Comparison of ENCODE assay signal across 12 cellular contexts in genomic region chr4:123606946-123607542, GRCh38.
DNase-seq lines count a peak whose midpoint lies in the region; ATAC-seq, FAIRE-seq and TF ChIP-seq lines count a peak whose summit lies in the region.
"Had no signal": no experiment of that assay in that cellular context is flagged by ENCODE, and none has a peak within 500 bp of the region (broad histone marks: within the 10 kb centered on the region; RNA-seq: fewer than 3 reads in every experiment).

No MANE protein-coding gene starts in this region.

- H3K27me3 ChIP-seq in K562 (ENCODE audit: control insufficient read depth in 2 of 2, insufficient read depth in 2 of 2, low read length in 2 of 2): no peaks in the 10 kb centered on the region
- no peaks in the 10 kb centered on the region for H3K27me3 ChIP-seq in breast epithelium

- no peak overlapping the region for H3K9ac ChIP-seq in K562 (ENCODE audit: insufficient read depth in 1 of 2, low read depth in 2 of 2, low read length in 2 of 2)

- TF ChIP-seq RAD21 in K562 (CRISPR knock-in tag; conservative IDR thresholded peaks at IDR 0.05 in 1 of 2, IDR thresholded peaks at IDR 0.05 in 1 of 2): no peak

- no peaks in the 10 kb centered on the region; the same call in 2 of the 3 replicates for H3K36me3 ChIP-seq in K562 (ENCODE audit: control insufficient read depth, insufficient read depth, low read length)
- H3K36me3 ChIP-seq in breast epithelium: no peaks in the 10 kb centered on the region

- H3K4me1 Mint-ChIP-seq in MCF 10A (ENCODE audit: insufficient read depth, unreplicated experiment): no peaks in the 10 kb centered on the region
- H3K4me1 Mint-ChIP-seq: nephron had no signal

- WGBS in K562 (ENCODE audit: insufficient coverage, low coverage, missing lambda C conversion rate): 13% methylated on average over 3 of the region's 3 CpGs

- no TSS peak for BruUV-seq in K562 (replicated peaks; lab: Mats Ljungman, UMichigan)
- BruUV-seq in MCF 10A (replicated peaks; lab: Mats Ljungman, UMichigan): no TSS peak

- no peak overlapping the region for H3K4me3 Mint-ChIP-seq in MCF 10A (ENCODE audit: unreplicated experiment)
- H3K4me3 Mint-ChIP-seq: nephron, type B pancreatic cell had no signal

- intact Hi-C loops in K562 (cut with micrococcal nuclease) (no loop called here), breast epithelium (cut with DNase I; ENCODE audit: low total_unique reads) (no loop called here), MCF 10A (cut with micrococcal nuclease) (no loop called here)

- in situ Hi-C loops in K562 (cut with MboI): no loop called here

- H3K9me3 Mint-ChIP-seq in MCF 10A (ENCODE audit: unreplicated experiment): no peaks in the 10 kb centered on the region
- H3K9me3 Mint-ChIP-seq: nephron had no signal

- no peak overlapping the region for H3K27ac ChIP-seq in K562 (ENCODE audit: extremely low read depth, low read depth, low read length)
- H3K27ac ChIP-seq in breast epithelium: no peak overlapping the region

- no peak overlapping the region for H3K4me2 ChIP-seq in K562 (ENCODE audit: insufficient read depth, low read length)

- no peaks in the 10 kb centered on the region for H3K36me3 Mint-ChIP-seq in MCF 10A (ENCODE audit: insufficient read depth, unreplicated experiment)
- H3K36me3 Mint-ChIP-seq: type B pancreatic cell had no signal

- DNase-seq in K562 (ENCODE audit: extremely low read depth in 1 of 4, low spot score in 3 of 4): no peak
- DNase-seq in frontal cortex (ENCODE audit: low spot score in 2 of 2): no peak
- DNase-seq in breast epithelium (ENCODE audit: low spot score in 2 of 2): no peak
- no peak for DNase-seq in MCF 10A (ENCODE audit: unreplicated experiment)
- DNase-seq in NCI-H1417 treated with DMSO at 0.1 percent for 48 hours (lab: John Stamatoyannopoulos, UW): no peak
- DNase-seq: activated naive CD4-positive, alpha-beta T cell treated with Interleukin-2 at 50 U/mL for 16 hours; NCI-H526 treated with DMSO at 0.1 percent for 48 hours had no signal

- FAIRE-seq in K562 (lab: Jason Lieb, UNC) (no peak), frontal cortex (lab: Jason Lieb, UNC) (no peak)

- no peaks in the 10 kb centered on the region for H3K79me2 ChIP-seq in K562 (ENCODE audit: control insufficient read depth, insufficient read depth, low read length)

- H3K4me1 ChIP-seq in K562 (replicated peaks in 1 of 2; ENCODE audit: control insufficient read depth in 2 of 2, insufficient read depth in 2 of 2, low read length in 2 of 2) (peaks cover 0 to 3% of the 10 kb centered on the region in 2 experiments; a peak in 3 of 5 replicates), breast epithelium (no peaks in the 10 kb centered on the region)

- H2AFZ ChIP-seq in K562 (ENCODE audit: low read depth, low read length): peak overlapping the region; percentile 68

- POLR2A ChIA-PET in K562 (lab: Yijun Ruan, JAX): no interaction called here
- POLR2A ChIA-PET in MCF 10A (lab: Yijun Ruan, JAX): no interaction called here

- no peak overlapping the region for H3K4me3 ChIP-seq in K562
- no peak overlapping the region for H3K4me3 ChIP-seq in breast epithelium

- TF ChIP-seq POLR2A in K562 (conservative IDR thresholded peaks at IDR 0.05) (no peak), breast epithelium (IDR thresholded peaks at IDR 0.05) (no peak)

- no peak overlapping the region for H3K27ac Mint-ChIP-seq in MCF 10A (ENCODE audit: low read depth, unreplicated experiment)
- H3K27ac Mint-ChIP-seq: nephron, type B pancreatic cell had no signal

- no peaks in the 10 kb centered on the region for H3K27me3 Mint-ChIP-seq in MCF 10A (ENCODE audit: insufficient read depth, unreplicated experiment)
- H3K27me3 Mint-ChIP-seq: type B pancreatic cell had no signal

- CTCF ChIA-PET in K562 (lab: Yijun Ruan, JAX; ENCODE audit: low intra/inter-chr PET ratio): no interaction called here
- CTCF ChIA-PET in MCF 10A (lab: Yijun Ruan, JAX): interaction anchor here (1.2 kb wide), 1 partner anchor 165 kb away, joined by 3 read pairs; no protein-coding TSS in a partner anchor

- TF ChIP-seq CTCF in K562 (IDR thresholded peaks at IDR 0.05 in 2 of 3, conservative IDR thresholded peaks at IDR 0.05 in 1 of 3; ENCODE audit: insufficient read depth in 2 of 3, low read depth in 1 of 3, low read length in 3 of 3) (no peak), breast epithelium (IDR thresholded peaks at IDR 0.05) (no peak), MCF 10A (IDR thresholded peaks at IDR 0.05; ENCODE audit: unreplicated experiment) (no peak)

- H3K9me3 ChIP-seq in K562 (replicated peaks; ENCODE audit: control insufficient read depth, insufficient read depth, low read depth, low read length) (no peaks in the 10 kb centered on the region), breast epithelium (no peaks in the 10 kb centered on the region)

- ATAC-seq in GM18508 (IDR thresholded peaks at IDR 0.05; ENCODE audit: insufficient read depth, unreplicated experiment) (peak; percentile 64), GM21576 (IDR thresholded peaks at IDR 0.05; ENCODE audit: unreplicated experiment) (peak; percentile 73), HG03520 (IDR thresholded peaks at IDR 0.05; ENCODE audit: unreplicated experiment) (peak; percentile 47), K562 (no peak)

- no peak for TF ChIP-seq EP300 in K562 (IDR thresholded peaks at IDR 0.05; ENCODE audit: low read length)

- no peaks in the 10 kb centered on the region for H3K9me1 ChIP-seq in K562 (ENCODE audit: control insufficient read depth, insufficient read depth, low read length)

- no peaks in the 10 kb centered on the region for H4K20me1 ChIP-seq in K562 (replicated peaks; ENCODE audit: control insufficient read depth, insufficient read depth, low read length)

TF ChIP-seq in K562, 482 proteins besides CTCF, POLR2A, EP300 and RAD21:
- no peak for TF ChIP-seq DACH1 (IDR thresholded peaks at IDR 0.05; ENCODE audit: partially characterized antibody)
- TF ChIP-seq SFPQ (IDR thresholded peaks at IDR 0.05; ENCODE audit: low read depth, low read length): no peak
- no peak for TF ChIP-seq HLTF (IDR thresholded peaks at IDR 0.05)
- no peak for TF ChIP-seq BRD9 (IDR thresholded peaks at IDR 0.05; ENCODE audit: low read depth, partially characterized antibody)
- TF ChIP-seq ZNF165 (CRISPR knock-in tag; IDR thresholded peaks at IDR 0.05; ENCODE audit: borderline replicate concordance): no peak
- TF ChIP-seq TCFL5 (CRISPR knock-in tag; conservative IDR thresholded peaks at IDR 0.05): no peak
- TF ChIP-seq ID3 (CRISPR knock-in tag; IDR thresholded peaks at IDR 0.05): no peak
- TF ChIP-seq ID3 (tag; IDR thresholded peaks at IDR 0.05): peak; percentile 57; the same call in 1 of the 2 replicates
